1 cellular context compared by ENCODE assay signal in genomic region chr1:93490357-93490756, GRCh38.
TF ChIP-seq lines count a peak whose summit lies in the region.

No MANE protein-coding gene starts in this region.

TF ChIP-seq in endothelial cell of umbilical vein, 7 proteins besides CTCF, POLR2A, EP300 and RAD21:
- TF ChIP-seq POLR2AphosphoS5 (IDR thresholded peaks at IDR 0.05; ENCODE audit: insufficient read depth, low read depth, low read length) = no peak
- TF ChIP-seq EZH2 (IDR thresholded peaks at IDR 0.05; ENCODE audit: borderline replicate concordance, low read depth, low read length, severe bottlenecking) = no peak
- TF ChIP-seq JUN (IDR thresholded peaks at IDR 0.05; ENCODE audit: borderline replicate concordance, insufficient read depth, insufficient read length, low read depth) = no peak
- TF ChIP-seq GATA2 (IDR thresholded peaks at IDR 0.05; ENCODE audit: insufficient read depth, insufficient read length, low read depth, low read length) = no peak
- TF ChIP-seq FOS (IDR thresholded peaks at IDR 0.05; ENCODE audit: borderline replicate concordance, insufficient read depth, low read length) = no peak
- TF ChIP-seq, protein P1, sequence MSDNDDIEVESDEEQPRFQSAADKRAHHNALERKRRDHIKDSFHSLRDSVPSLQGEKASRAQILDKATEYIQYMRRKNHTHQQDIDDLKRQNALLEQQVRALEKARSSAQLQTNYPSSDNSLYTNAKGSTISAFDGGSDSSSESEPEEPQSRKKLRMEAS (IDR thresholded peaks at IDR 0.05; ENCODE audit: insufficient read depth, insufficient read length) = no peak
- no peak for TF ChIP-seq MYC (IDR thresholded peaks at IDR 0.05; ENCODE audit: low read depth, low read length)
